Comparison of ENCODE assay signal across 1 cellular context in the genomic region with DNA sequence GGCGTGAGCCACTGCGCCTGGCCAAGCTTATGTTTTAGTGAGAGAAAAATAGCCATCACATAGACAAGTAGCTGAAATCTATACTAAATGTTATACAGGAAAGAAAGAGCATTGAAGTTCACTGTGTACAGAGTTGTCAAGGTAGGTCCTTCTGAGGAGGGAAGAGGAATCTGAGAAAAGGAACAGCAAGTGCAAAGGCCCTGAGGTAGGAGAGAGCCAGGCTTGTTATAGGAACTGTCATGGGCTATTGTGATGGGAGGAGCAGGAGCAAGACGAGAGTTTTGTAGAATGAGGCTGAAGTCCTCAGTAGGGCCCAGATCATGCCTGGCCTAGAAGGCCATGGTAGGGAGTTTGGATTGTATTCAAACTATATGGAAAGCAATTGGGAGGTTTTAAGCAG.
TF ChIP-seq lines count a peak whose summit lies in the region.

No MANE protein-coding gene starts in this region.

TF ChIP-seq in HEK293, 187 proteins besides CTCF, POLR2A, EP300 and RAD21:
- TF ChIP-seq ZNF394 (tag by site-specific recombination; IDR thresholded peaks at IDR 0.05; ENCODE audit: borderline replicate concordance) = no peak
- peak; percentile 98 for TF ChIP-seq ZNF623 (tag by site-specific recombination; IDR thresholded peaks at IDR 0.05)
- TF ChIP-seq SALL2 (tag by site-specific recombination; IDR thresholded peaks at IDR 0.05; ENCODE audit: borderline replicate concordance) = no peak
- TF ChIP-seq KLF16 (tag by site-specific recombination; IDR thresholded peaks at IDR 0.05) = no peak
- no peak for TF ChIP-seq ZNF830 (tag by site-specific recombination; IDR thresholded peaks at IDR 0.05; ENCODE audit: low read depth)
- TF ChIP-seq ZNF350 (tag by site-specific recombination; IDR thresholded peaks at IDR 0.05) = no peak
TF ChIP-seq in HEK293: peak in this region for 1.
